ENCODE assay signal across 15 cellular contexts in the genomic region with DNA sequence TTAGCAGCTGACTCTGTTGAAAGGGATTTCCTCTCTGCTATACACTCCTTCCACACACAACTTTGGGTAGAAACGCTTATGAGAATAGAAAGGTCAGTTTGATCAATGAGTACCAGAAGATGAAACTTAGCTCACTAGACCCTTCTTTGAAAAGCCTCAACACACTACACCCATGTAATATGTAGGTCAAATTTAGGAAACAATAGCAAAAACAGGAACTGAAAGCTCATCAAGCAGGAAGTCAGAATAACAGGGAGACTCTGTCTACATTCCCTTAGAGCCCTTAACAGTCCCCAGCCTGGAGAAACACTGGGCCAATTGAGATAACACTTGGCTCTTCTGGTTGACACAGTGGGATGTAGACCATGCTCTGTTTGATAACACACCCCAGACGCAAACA. TPM values are rescaled to one million over a fixed set of nuclear protein-coding genes. Genes with fewer than 3 reads are reported as not detected.
DNase-seq lines count a peak whose midpoint lies in the region; ATAC-seq and TF ChIP-seq lines count a peak whose summit lies in the region.
"Had no signal": no experiment of that assay in that cellular context is flagged by ENCODE, and none has a peak within 500 bp of the region (broad histone marks: within the 10 kb centered on the region; RNA-seq: fewer than 3 reads in every experiment).

No MANE protein-coding gene starts in this region.

- no peak overlapping the region for H3K9ac ChIP-seq in MM.1S (ENCODE audit: low read length)

- H3K27ac Mint-ChIP-seq in endothelial cell (ENCODE audit: unreplicated experiment) (peak overlapping the region; percentile 89), osteocyte (ENCODE audit: unreplicated experiment) (no peak overlapping the region)
- H3K27ac Mint-ChIP-seq: activated CD8-positive, alpha-beta memory T cell treated with anti-CD3 and anti-CD28 coated beads, Interleukin-2, amount 10 ng/mL, durations not matched to agents 7 days and 5 days; activated naive CD8-positive, alpha-beta T cell treated with anti-CD3 and anti-CD28 coated beads, Interleukin-2, amount 10 ng/mL, durations not matched to agents 7 days and 5 days had no signal

- in situ Hi-C loops in ACHN (cut with HindIII; ENCODE audit: low pct_ligation_motif_present, low pct_unique_long_range_greater_than_20kb, low sequenced_read_pairs), result no loop called here

- H3K36me3 Mint-ChIP-seq in endothelial cell (ENCODE audit: low read depth, unreplicated experiment), result peaks cover 6% of the 10 kb centered on the region
- H3K36me3 Mint-ChIP-seq in osteocyte (ENCODE audit: unreplicated experiment), result peaks cover 10% of the 10 kb centered on the region
- H3K36me3 Mint-ChIP-seq: activated CD8-positive, alpha-beta memory T cell treated with anti-CD3 and anti-CD28 coated beads, Interleukin-2, amount 10 ng/mL, durations not matched to agents 7 days and 5 days; activated naive CD8-positive, alpha-beta T cell treated with anti-CD3 and anti-CD28 coated beads, Interleukin-2, amount 10 ng/mL, durations not matched to agents 7 days and 5 days had no signal

- H3K9me3 Mint-ChIP-seq in endothelial cell (ENCODE audit: unreplicated experiment) (no peaks in the 10 kb centered on the region), osteocyte (ENCODE audit: unreplicated experiment) (peaks cover 5% of the 10 kb centered on the region)
- H3K9me3 Mint-ChIP-seq: activated naive CD8-positive, alpha-beta T cell treated with anti-CD3 and anti-CD28 coated beads, Interleukin-2, amount 10 ng/mL, durations not matched to agents 7 days and 5 days had no signal

- no peaks in the 10 kb centered on the region for H3K9me2 ChIP-seq in MM.1S (replicated peaks; ENCODE audit: insufficient read depth, low read length)

- H3K79me2 ChIP-seq in MM.1S (ENCODE audit: low read length), result no peaks in the 10 kb centered on the region

- 0 out of 2 replicates have a peak, but pooled peaks cover 11% of the 10 kb centered on the region for H3K4me1 ChIP-seq in MM.1S (ENCODE audit: low read length)

- H3K4me1 Mint-ChIP-seq in endothelial cell (ENCODE audit: unreplicated experiment), result peaks cover 15% of the 10 kb centered on the region
- H3K4me1 Mint-ChIP-seq in osteocyte (ENCODE audit: unreplicated experiment), result peaks cover 21% of the 10 kb centered on the region
- H3K4me1 Mint-ChIP-seq: activated CD8-positive, alpha-beta memory T cell treated with anti-CD3 and anti-CD28 coated beads, Interleukin-2, amount 10 ng/mL, durations not matched to agents 7 days and 5 days; activated naive CD8-positive, alpha-beta T cell treated with anti-CD3 and anti-CD28 coated beads, Interleukin-2, amount 10 ng/mL, durations not matched to agents 7 days and 5 days had no signal

- no peaks in the 10 kb centered on the region for H3K27me3 ChIP-seq in MM.1S (replicated peaks; ENCODE audit: insufficient read depth, low read length)

- H3K27ac ChIP-seq in MM.1S (ENCODE audit: low read length), result no peak overlapping the region
- H3K27ac ChIP-seq: C4-2B had no signal

- no peaks in the 10 kb centered on the region for H4K20me1 ChIP-seq in MM.1S (ENCODE audit: insufficient read depth, low read length)

- H3F3A ChIP-seq in MM.1S (ENCODE audit: insufficient read depth, low read length), result no peaks in the 10 kb centered on the region; the same call in 1 of the 2 replicates

- TF ChIP-seq CTCF in endothelial cell (IDR thresholded peaks at IDR 0.05; ENCODE audit: unreplicated experiment), result no peak
- TF ChIP-seq CTCF in osteocyte (IDR thresholded peaks at IDR 0.05), result no peak
- no peak for TF ChIP-seq CTCF in MM.1S (IDR thresholded peaks at IDR 0.05; ENCODE audit: low read length)

- H2AFZ ChIP-seq in MM.1S (ENCODE audit: low read length), result no peak overlapping the region

- peak; percentile 1 to 30 for DNase-seq in Kasumi-1 (lab: John Stamatoyannopoulos, UW)
- no peak for DNase-seq in endothelial cell (ENCODE audit: low spot score)
- DNase-seq in osteocyte (ENCODE audit: extremely low spot score, unreplicated experiment), result no peak
- DNase-seq in NCI-H345 treated with DMSO at 0.1 percent for 48 hours (lab: John Stamatoyannopoulos, UW; ENCODE audit: unreplicated experiment), result no peak
- no peak for DNase-seq in MM.1S
- no peak for DNase-seq in ACHN
- DNase-seq: activated CD8-positive, alpha-beta memory T cell treated with anti-CD3 and anti-CD28 coated beads, Interleukin-2, amount 10 ng/mL, durations not matched to agents 7 days and 5 days; activated naive CD8-positive, alpha-beta T cell treated with anti-CD3 and anti-CD28 coated beads, Interleukin-2, amount 10 ng/mL, durations not matched to agents 7 days and 5 days; kidney glomerular epithelial cell; NCI-H1436 treated with DMSO at 0.1 percent for 48 hours; NCI-H748 treated with DMSO at 0.1 percent for 48 hours; stimulated activated CD4-positive, alpha-beta T cell treated with anti-CD3 and anti-CD28 coated beads, Interleukin-2, amount 100 ng/mL, for 24 hours had no signal

- H3K27me3 Mint-ChIP-seq in endothelial cell (ENCODE audit: unreplicated experiment), result peaks cover 1% of the 10 kb centered on the region
- no peaks in the 10 kb centered on the region for H3K27me3 Mint-ChIP-seq in osteocyte (ENCODE audit: unreplicated experiment)

- H3K36me3 ChIP-seq in MM.1S (replicated peaks; ENCODE audit: insufficient read depth, low read length), result no peaks in the 10 kb centered on the region

- ATAC-seq in GM18502 (IDR thresholded peaks at IDR 0.05; ENCODE audit: poor library complexity, unreplicated experiment) (peak; percentile 55), GM21529 (IDR thresholded peaks at IDR 0.05; ENCODE audit: unreplicated experiment) (peak; percentile 42)
- ATAC-seq: activated CD8-positive, alpha-beta memory T cell treated with anti-CD3 and anti-CD28 coated beads, Interleukin-2, amount 10 ng/mL, durations not matched to agents 7 days and 5 days had no signal

- no peaks in the 10 kb centered on the region for H3K9me3 ChIP-seq in MM.1S (replicated peaks; ENCODE audit: insufficient read depth, low read length)

- H3K4me2 ChIP-seq in MM.1S (ENCODE audit: low read depth, low read length), result no peak overlapping the region

- H3K4me3 ChIP-seq in MM.1S (ENCODE audit: low read length), result no peak overlapping the region

- H3K4me3 Mint-ChIP-seq in endothelial cell (ENCODE audit: unreplicated experiment) (no peak overlapping the region), osteocyte (ENCODE audit: unreplicated experiment) (no peak overlapping the region)
- H3K4me3 Mint-ChIP-seq: activated CD8-positive, alpha-beta memory T cell treated with anti-CD3 and anti-CD28 coated beads, Interleukin-2, amount 10 ng/mL, durations not matched to agents 7 days and 5 days; activated naive CD8-positive, alpha-beta T cell treated with anti-CD3 and anti-CD28 coated beads, Interleukin-2, amount 10 ng/mL, durations not matched to agents 7 days and 5 days had no signal

RNA-seq across cellular contexts. Expression of a gene that starts 30.7 kb away (rescaled TPM):
- 1.1 TPM for total RNA-seq in endothelial cell (ENCODE audit: unreplicated experiment)
- 42.8 and 47.9 TPM in 2 replicates for total RNA-seq in osteocyte
- total RNA-seq: activated CD8-positive, alpha-beta memory T cell treated with anti-CD3 and anti-CD28 coated beads, Interleukin-2, amount 10 ng/mL, durations not matched to agents 7 days and 5 days; activated naive CD8-positive, alpha-beta T cell treated with anti-CD3 and anti-CD28 coated beads, Interleukin-2, amount 10 ng/mL, durations not matched to agents 7 days and 5 days had no signal

RNA-seq across cellular contexts. Expression of a gene that starts 38.1 kb away (rescaled TPM):
- total RNA-seq in endothelial cell (ENCODE audit: unreplicated experiment) (52.2 TPM), osteocyte (49.3 and 50.8 TPM in 2 replicates)
- total RNA-seq: activated CD8-positive, alpha-beta memory T cell treated with anti-CD3 and anti-CD28 coated beads, Interleukin-2, amount 10 ng/mL, durations not matched to agents 7 days and 5 days had no signal

RNA-seq across cellular contexts. Expression of a gene that starts 57.2 kb away (rescaled TPM):
- total RNA-seq in endothelial cell (ENCODE audit: unreplicated experiment) (3.9 TPM), osteocyte (19.7 and 23.2 TPM in 2 replicates)
- total RNA-seq: activated CD8-positive, alpha-beta memory T cell treated with anti-CD3 and anti-CD28 coated beads, Interleukin-2, amount 10 ng/mL, durations not matched to agents 7 days and 5 days; activated naive CD8-positive, alpha-beta T cell treated with anti-CD3 and anti-CD28 coated beads, Interleukin-2, amount 10 ng/mL, durations not matched to agents 7 days and 5 days had no signal

Comparison
In these comparisons a context has a peak if more than half of its experiments do, and no peak if none do; other contexts are left out.
1. DNase-seq: peak in Kasumi-1 (2 of 2); none in endothelial cell (single experiment), osteocyte (single experiment), NCI-H345 treated with DMSO at 0.1 percent for 48 hours (single experiment), MM.1S (single experiment) and ACHN (single experiment).
2. RNA of a gene that starts 30.7 kb away (total RNA-seq): 42.8 to 47.9 TPM in osteocyte; 1.1 TPM in endothelial cell (single experiment); every median in the first group is over 10 times any median in the second.